ENCODE assay signal across 1 cellular context in the genomic region with DNA sequence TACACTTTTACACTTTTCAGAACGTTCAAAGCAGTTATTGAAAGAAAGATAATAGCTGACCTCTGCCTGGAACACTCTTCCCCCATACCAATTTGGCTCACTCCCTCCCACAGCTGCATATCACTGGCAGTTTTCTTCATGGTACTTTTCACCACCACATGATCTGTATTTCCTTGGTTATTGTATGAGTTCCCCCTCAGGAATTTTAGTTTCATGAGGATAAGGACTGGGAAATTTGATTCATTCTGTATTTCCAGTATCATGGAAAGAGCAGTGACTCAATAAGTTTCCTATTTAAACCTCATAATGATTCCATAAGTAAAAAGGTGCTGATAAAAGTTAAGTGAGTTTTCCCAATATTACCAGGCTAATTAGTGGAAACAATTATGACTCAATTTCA.
TF ChIP-seq lines count a peak whose summit lies in the region.

No MANE protein-coding gene starts in this region.

TF ChIP-seq in GM23338, 12 proteins besides CTCF, POLR2A, EP300 and RAD21 (continued from another document):
- TF ChIP-seq ETS1 (IDR thresholded peaks at IDR 0.05) (no peak), ZNF331 (CRISPR knock-in tag; IDR thresholded peaks at IDR 0.05; ENCODE audit: low read depth) (no peak), CREB1 (CRISPR knock-in tag; IDR thresholded peaks at IDR 0.05; ENCODE audit: low read depth) (no peak), POLR2AphosphoS5 (IDR thresholded peaks at IDR 0.05; ENCODE audit: low read depth) (no peak), STAT1 (IDR thresholded peaks at IDR 0.05; ENCODE audit: unreplicated experiment) (no peak), EZH2 (IDR thresholded peaks at IDR 0.05; ENCODE audit: low read depth, unreplicated experiment) (no peak), JUNB (IDR thresholded peaks at IDR 0.05; ENCODE audit: unreplicated experiment) (no peak), NANOG (IDR thresholded peaks at IDR 0.05; ENCODE audit: borderline replicate concordance) (no peak)
- TF ChIP-seq, protein P1, sequence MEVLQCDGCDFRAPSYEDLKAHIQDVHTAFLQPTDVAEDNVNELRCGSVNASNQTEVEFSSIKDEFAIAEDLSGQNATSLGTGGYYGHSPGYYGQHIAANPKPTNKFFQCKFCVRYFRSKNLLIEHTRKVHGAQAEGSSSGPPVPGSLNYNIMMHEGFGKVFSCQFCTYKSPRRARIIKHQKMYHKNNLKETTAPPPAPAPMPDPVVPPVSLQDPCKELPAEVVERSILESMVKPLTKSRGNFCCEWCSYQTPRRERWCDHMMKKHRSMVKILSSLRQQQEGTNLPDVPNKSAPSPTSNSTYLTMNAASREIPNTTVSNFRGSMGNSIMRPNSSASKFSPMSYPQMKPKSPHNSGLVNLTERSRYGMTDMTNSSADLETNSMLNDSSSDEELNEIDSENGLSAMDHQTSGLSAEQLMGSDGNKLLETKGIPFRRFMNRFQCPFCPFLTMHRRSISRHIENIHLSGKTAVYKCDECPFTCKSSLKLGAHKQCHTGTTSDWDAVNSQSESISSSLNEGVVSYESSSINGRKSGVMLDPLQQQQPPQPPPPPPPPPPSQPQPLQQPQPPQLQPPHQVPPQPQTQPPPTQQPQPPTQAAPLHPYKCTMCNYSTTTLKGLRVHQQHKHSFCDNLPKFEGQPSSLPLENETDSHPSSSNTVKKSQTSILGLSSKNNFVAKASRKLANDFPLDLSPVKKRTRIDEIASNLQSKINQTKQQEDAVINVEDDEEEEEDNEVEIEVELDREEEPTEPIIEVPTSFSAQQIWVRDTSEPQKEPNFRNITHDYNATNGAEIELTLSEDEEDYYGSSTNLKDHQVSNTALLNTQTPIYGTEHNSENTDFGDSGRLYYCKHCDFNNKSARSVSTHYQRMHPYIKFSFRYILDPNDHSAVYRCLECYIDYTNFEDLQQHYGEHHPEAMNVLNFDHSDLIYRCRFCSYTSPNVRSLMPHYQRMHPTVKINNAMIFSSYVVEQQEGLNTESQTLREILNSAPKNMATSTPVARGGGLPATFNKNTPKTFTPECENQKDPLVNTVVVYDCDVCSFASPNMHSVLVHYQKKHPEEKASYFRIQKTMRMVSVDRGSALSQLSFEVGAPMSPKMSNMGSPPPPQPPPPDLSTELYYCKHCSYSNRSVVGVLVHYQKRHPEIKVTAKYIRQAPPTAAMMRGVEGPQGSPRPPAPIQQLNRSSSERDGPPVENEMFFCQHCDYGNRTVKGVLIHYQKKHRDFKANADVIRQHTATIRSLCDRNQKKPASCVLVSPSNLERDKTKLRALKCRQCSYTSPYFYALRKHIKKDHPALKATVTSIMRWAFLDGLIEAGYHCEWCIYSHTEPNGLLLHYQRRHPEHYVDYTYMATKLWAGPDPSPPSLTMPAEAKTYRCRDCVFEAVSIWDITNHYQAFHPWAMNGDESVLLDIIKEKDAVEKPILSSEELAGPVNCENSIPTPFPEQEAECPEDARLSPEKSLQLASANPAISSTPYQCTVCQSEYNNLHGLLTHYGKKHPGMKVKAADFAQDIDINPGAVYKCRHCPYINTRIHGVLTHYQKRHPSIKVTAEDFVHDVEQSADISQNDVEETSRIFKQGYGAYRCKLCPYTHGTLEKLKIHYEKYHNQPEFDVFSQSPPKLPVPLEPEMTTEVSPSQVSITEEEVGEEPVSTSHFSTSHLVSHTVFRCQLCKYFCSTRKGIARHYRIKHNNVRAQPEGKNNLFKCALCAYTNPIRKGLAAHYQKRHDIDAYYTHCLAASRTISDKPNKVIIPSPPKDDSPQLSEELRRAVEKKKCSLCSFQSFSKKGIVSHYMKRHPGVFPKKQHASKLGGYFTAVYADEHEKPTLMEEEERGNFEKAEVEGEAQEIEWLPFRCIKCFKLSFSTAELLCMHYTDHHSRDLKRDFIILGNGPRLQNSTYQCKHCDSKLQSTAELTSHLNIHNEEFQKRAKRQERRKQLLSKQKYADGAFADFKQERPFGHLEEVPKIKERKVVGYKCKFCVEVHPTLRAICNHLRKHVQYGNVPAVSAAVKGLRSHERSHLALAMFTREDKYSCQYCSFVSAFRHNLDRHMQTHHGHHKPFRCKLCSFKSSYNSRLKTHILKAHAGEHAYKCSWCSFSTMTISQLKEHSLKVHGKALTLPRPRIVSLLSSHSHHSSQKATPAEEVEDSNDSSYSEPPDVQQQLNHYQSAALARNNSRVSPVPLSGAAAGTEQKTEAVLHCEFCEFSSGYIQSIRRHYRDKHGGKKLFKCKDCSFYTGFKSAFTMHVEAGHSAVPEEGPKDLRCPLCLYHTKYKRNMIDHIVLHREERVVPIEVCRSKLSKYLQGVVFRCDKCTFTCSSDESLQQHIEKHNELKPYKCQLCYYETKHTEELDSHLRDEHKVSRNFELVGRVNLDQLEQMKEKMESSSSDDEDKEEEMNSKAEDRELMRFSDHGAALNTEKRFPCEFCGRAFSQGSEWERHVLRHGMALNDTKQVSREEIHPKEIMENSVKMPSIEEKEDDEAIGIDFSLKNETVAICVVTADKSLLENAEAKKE (CRISPR knock-in tag; IDR thresholded peaks at IDR 0.05), result no peak
- TF ChIP-seq, protein P2, sequence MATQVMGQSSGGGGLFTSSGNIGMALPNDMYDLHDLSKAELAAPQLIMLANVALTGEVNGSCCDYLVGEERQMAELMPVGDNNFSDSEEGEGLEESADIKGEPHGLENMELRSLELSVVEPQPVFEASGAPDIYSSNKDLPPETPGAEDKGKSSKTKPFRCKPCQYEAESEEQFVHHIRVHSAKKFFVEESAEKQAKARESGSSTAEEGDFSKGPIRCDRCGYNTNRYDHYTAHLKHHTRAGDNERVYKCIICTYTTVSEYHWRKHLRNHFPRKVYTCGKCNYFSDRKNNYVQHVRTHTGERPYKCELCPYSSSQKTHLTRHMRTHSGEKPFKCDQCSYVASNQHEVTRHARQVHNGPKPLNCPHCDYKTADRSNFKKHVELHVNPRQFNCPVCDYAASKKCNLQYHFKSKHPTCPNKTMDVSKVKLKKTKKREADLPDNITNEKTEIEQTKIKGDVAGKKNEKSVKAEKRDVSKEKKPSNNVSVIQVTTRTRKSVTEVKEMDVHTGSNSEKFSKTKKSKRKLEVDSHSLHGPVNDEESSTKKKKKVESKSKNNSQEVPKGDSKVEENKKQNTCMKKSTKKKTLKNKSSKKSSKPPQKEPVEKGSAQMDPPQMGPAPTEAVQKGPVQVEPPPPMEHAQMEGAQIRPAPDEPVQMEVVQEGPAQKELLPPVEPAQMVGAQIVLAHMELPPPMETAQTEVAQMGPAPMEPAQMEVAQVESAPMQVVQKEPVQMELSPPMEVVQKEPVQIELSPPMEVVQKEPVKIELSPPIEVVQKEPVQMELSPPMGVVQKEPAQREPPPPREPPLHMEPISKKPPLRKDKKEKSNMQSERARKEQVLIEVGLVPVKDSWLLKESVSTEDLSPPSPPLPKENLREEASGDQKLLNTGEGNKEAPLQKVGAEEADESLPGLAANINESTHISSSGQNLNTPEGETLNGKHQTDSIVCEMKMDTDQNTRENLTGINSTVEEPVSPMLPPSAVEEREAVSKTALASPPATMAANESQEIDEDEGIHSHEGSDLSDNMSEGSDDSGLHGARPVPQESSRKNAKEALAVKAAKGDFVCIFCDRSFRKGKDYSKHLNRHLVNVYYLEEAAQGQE (IDR thresholded peaks at IDR 0.05; ENCODE audit: unreplicated experiment), result no peak
